In genomic region chr10:100908378-100908777, GRCh38 we compare ENCODE assay signal across 1 cellular context.
TF ChIP-seq lines count a peak whose summit lies in the region.

No MANE protein-coding gene starts in this region.

TF ChIP-seq in HepG2, 621 proteins besides CTCF, POLR2A, EP300 and RAD21:
- TF ChIP-seq SUZ12 (IDR thresholded peaks at IDR 0.05; ENCODE audit: low read depth, low read length) (no peak), ZNF121 (CRISPR knock-in tag; IDR thresholded peaks at IDR 0.05) (peak; percentile 67; the same call in 1 of the 2 replicates)
